In the genomic region with DNA sequence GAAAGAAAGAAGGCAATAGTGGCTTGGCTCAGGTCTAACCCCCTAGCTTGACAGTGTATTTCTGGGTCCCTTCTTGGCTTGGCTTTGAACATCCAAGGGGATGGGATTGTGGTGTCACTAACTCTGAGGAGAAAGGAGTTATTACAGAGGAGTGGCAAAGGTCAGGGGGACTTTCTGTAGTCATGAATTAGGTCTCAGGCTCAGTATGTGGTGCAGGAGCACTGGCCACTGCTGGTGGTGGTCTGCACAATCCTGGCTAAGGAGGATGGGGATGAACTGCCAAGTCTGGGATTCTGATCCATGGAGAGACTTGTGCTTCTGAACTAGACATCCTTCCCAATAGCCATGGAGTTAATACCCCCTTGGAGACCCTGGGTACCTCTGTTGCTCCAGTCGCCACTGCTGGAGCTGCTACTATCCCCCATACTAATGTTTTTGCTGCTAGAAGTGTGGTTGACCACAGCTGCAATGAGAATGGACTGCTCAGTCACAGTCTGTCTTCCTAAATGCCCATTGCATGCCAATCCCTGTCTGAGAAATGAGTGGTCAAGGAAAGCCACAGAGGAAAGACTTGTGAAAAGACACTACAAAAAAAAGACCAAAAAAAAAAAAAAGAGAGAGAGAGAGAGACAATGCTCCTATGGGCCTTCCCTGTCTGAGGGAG, we compare ENCODE assay signal across 10 cellular contexts. TPM values are rescaled to one million over a fixed set of nuclear protein-coding genes. Genes with fewer than 3 reads are reported as not detected.
"Had no signal": no experiment of that assay in that cellular context is flagged by ENCODE, and none has a peak within 500 bp of the region (broad histone marks: within the 10 kb centered on the region; RNA-seq: fewer than 3 reads in every experiment).

No MANE protein-coding gene starts in this region.

- H3K27ac ChIP-seq: HL-60, KMS-11 had no signal

- ATAC-seq: GM23338, HepG2 had no signal

- H3K4me3 ChIP-seq: GM23338 had no signal

- DNase-seq: H9, HCEC 1CT, KBM-7 had no signal

- H3K4me2 ChIP-seq: GM23338, KMS-11 had no signal

- H3K9ac ChIP-seq: KMS-11 had no signal

- FAIRE-seq: H1, H54, HepG2 had no signal

- H2AFZ ChIP-seq: GM23338 had no signal

RNA-seq across cellular contexts. Expression of a gene that starts 32.5 kb away (rescaled TPM):
- total RNA-seq: GM23338, H1, H9, HepG2, HT1080 had no signal
- polyA plus RNA-seq: GM23338, H1, HepG2 had no signal

RNA-seq across cellular contexts. Expression of a gene that starts 41.3 kb away (rescaled TPM):
- total RNA-seq: GM23338, H1, H9, HepG2, HT1080 had no signal
- polyA plus RNA-seq: GM23338, HepG2 had no signal

RNA-seq across cellular contexts. Expression of a gene that starts 51.3 kb away (rescaled TPM):
- total RNA-seq: GM23338, H1, H9, HepG2 had no signal
- polyA plus RNA-seq: GM23338, H1, HepG2 had no signal
